8 cellular contexts compared by ENCODE assay signal in the genomic region with DNA sequence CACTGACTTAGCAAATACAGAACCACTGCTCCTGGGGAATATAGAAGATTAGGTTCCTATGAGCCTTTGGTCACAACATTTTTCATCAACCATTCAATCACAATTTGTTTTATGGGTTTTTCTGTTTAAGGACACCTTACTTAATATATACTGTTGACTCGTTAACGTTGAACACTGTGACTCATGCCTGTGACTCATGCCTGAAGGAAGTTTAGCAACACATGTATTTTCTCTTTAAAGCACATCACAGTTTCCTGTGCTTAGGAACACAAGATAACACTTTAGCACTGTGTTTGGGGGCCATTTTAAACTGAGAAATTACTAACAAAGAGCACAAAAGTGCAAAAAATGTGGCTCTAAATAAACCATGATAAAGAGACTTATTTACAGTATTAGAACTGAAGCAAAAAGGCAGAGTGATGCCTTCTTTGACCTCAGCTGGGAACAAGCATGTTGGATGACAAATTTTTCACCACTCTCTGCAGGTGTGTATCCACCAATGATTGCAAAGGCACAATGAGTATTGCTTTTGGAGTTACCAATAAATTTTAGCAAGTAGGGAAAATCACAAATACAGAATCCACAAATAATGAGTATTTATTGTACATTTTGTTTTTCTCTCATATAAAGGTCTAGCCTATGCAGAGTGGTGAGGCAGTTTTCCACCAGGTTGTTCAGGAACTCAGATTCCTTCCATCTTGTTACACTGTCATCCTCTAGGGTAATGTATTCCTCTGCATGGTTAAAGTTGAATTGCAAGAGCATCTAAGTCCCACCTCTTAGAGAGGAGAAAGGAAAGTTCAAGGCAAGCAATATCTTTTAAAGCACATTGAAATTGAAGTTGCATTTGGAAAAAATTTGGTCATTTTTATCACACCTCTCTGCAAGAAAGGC. TPM values are rescaled to one million over a fixed set of nuclear protein-coding genes. Genes with fewer than 3 reads are reported as not detected.
DNase-seq lines count a peak whose midpoint lies in the region; TF ChIP-seq lines count a peak whose summit lies in the region.

No MANE protein-coding gene starts in this region.

- H3K4me1 ChIP-seq in hepatocyte (ENCODE audit: insufficient read depth) (peaks cover 10% of the 10 kb centered on the region), HAP-1 (peaks cover 4% of the 10 kb centered on the region; the same call in 1 of the 2 replicates)

- H3K9me3 ChIP-seq in hepatocyte (ENCODE audit: low read depth): no peaks in the 10 kb centered on the region
- H3K9me3 ChIP-seq in HAP-1: no peaks in the 10 kb centered on the region

- H3K9me3 Mint-ChIP-seq in activated T-helper 2 cell treated with anti-CD3 and anti-CD28 coated beads, Interferon-gamma antibody, Interleukin-2, Interleukin-4, amounts not matched to agents 10 μg/mL and 5 μg/mL and 100 μg/mL, durations not matched to agents 14 hours and 24 hours and 36 hours: peaks cover 5% of the 10 kb centered on the region

- peak overlapping the region; percentile 65 for H3K27ac ChIP-seq in hepatocyte

- H3K36me3 Mint-ChIP-seq in activated T-helper 2 cell treated with anti-CD3 and anti-CD28 coated beads, Interferon-gamma antibody, Interleukin-2, Interleukin-4, amounts not matched to agents 10 μg/mL and 5 μg/mL and 100 μg/mL, durations not matched to agents 14 hours and 24 hours and 36 hours (ENCODE audit: low read depth): peaks cover 12% of the 10 kb centered on the region

- no peak overlapping the region for H2AFZ ChIP-seq in hepatocyte

- no peaks in the 10 kb centered on the region for H3K9me2 ChIP-seq in hepatocyte (replicated peaks; ENCODE audit: insufficient read depth)

- TF ChIP-seq CTCF in hepatocyte (IDR thresholded peaks at IDR 0.05; ENCODE audit: poor library complexity): no peak

- WGBS in hepatocyte (ENCODE audit: low lambda C conversion rate, missing lambda C conversion rate): 3% methylated on average over 2 of the region's 2 CpGs

- no peak overlapping the region for H3K4me3 Mint-ChIP-seq in activated T-helper 2 cell treated with anti-CD3 and anti-CD28 coated beads, Interferon-gamma antibody, Interleukin-2, Interleukin-4, amounts not matched to agents 10 μg/mL and 5 μg/mL and 100 μg/mL, durations not matched to agents 14 hours and 24 hours and 36 hours (ENCODE audit: low read depth)

- H3K36me3 ChIP-seq in hepatocyte (replicated peaks; ENCODE audit: insufficient read depth, low read depth): no peaks in the 10 kb centered on the region
- no peaks in the 10 kb centered on the region; the same call in 1 of the 2 replicates for H3K36me3 ChIP-seq in HAP-1 (replicated peaks)

- in situ Hi-C loops in HAP-1 (cut with MboI; ENCODE audit: low sequenced_read_pairs): loop anchor here (25.0 kb wide), 3 partner anchors 515 to 990 kb away; partner anchors contain the start of gene ANKRD1

- H3K4me1 Mint-ChIP-seq in activated T-helper 2 cell treated with anti-CD3 and anti-CD28 coated beads, Interferon-gamma antibody, Interleukin-2, Interleukin-4, amounts not matched to agents 10 μg/mL and 5 μg/mL and 100 μg/mL, durations not matched to agents 14 hours and 24 hours and 36 hours (ENCODE audit: low read depth): peaks cover 22% of the 10 kb centered on the region

- intact Hi-C loops in activated T-helper 2 cell treated with anti-CD3 and anti-CD28 coated beads, Interferon-gamma antibody, Interleukin-2, Interleukin-4, amounts not matched to agents 10 μg/mL and 5 μg/mL and 100 μg/mL, durations not matched to agents 14 hours and 24 hours and 36 hours (cut with micrococcal nuclease): loop anchor here (2.0 to 10.0 kb wide), 3 partner anchors 103 to 677 kb away; partner anchors contain the start of genes HECTD2, PCGF5 and TNKS2

- peak overlapping the region; percentile 91 for H3K27ac Mint-ChIP-seq in activated T-helper 2 cell treated with anti-CD3 and anti-CD28 coated beads, Interferon-gamma antibody, Interleukin-2, Interleukin-4, amounts not matched to agents 10 μg/mL and 5 μg/mL and 100 μg/mL, durations not matched to agents 14 hours and 24 hours and 36 hours

- H3K79me2 ChIP-seq in hepatocyte: no peaks in the 10 kb centered on the region

- H3K27me3 ChIP-seq in hepatocyte (no peaks in the 10 kb centered on the region), HAP-1 (ENCODE audit: low read depth) (no peaks in the 10 kb centered on the region)

- H4K20me1 ChIP-seq in hepatocyte (ENCODE audit: insufficient read depth, poor library complexity, severe bottlenecking): no peaks in the 10 kb centered on the region

- H3K4me3 ChIP-seq in hepatocyte (no peak overlapping the region), HAP-1 (no peak overlapping the region)

- no peak overlapping the region for H3K4me2 ChIP-seq in hepatocyte

- H3K27me3 Mint-ChIP-seq in activated T-helper 2 cell treated with anti-CD3 and anti-CD28 coated beads, Interferon-gamma antibody, Interleukin-2, Interleukin-4, amounts not matched to agents 10 μg/mL and 5 μg/mL and 100 μg/mL, durations not matched to agents 14 hours and 24 hours and 36 hours (ENCODE audit: low read depth): no peaks in the 10 kb centered on the region

- DNase-seq in EH (ENCODE audit: low read depth) (peak; percentile 93), NOMO-1 (lab: John Stamatoyannopoulos, UW; ENCODE audit: unreplicated experiment in 2 of 2) (peak; percentile 66 to 98), hepatocyte (ENCODE audit: low spot score) (peak; percentile 79), HAP-1 (ENCODE audit: low spot score in 2 of 2) (no peak), NCI-H2196 treated with DMSO at 0.1 percent for 48 hours (lab: John Stamatoyannopoulos, UW; ENCODE audit: unreplicated experiment) (no peak)
- peak; percentile 19 for DNase-seq in activated T-helper 2 cell treated with anti-CD3 and anti-CD28 coated beads, Interferon-gamma antibody, Interleukin-2, Interleukin-4, amounts not matched to agents 10 μg/mL and 5 μg/mL and 100 μg/mL, durations not matched to agents 14 hours and 24 hours and 36 hours (ENCODE audit: low spot score)
- peak; percentile 50 for DNase-seq in stimulated activated CD8-positive, alpha-beta memory T cell treated with anti-CD3 and anti-CD28 coated beads, Interleukin-12 subunit alpha, Interleukin-12 subunit beta, amount 100 ng/mL, for 1 hour (ENCODE audit: low read depth)
- DNase-seq in effector CD8-positive, alpha-beta T cell (lab: John Stamatoyannopoulos, UW): no peak

RNA-seq across cellular contexts. Expression of gene FGFBP3, which starts 7.3 kb away (rescaled TPM):
- 1.8 and 2.4 TPM in 2 replicates for total RNA-seq in activated T-helper 2 cell treated with anti-CD3 and anti-CD28 coated beads, Interferon-gamma antibody, Interleukin-2, Interleukin-4, amounts not matched to agents 10 μg/mL and 5 μg/mL and 100 μg/mL, durations not matched to agents 14 hours and 24 hours and 36 hours
- total RNA-seq in hepatocyte: 1.5 and 2.4 TPM in 2 replicates
- 2.6 and 5.6 TPM in 2 replicates for polyA plus RNA-seq in hepatocyte

RNA-seq across cellular contexts. Expression of gene BTAF1, which starts 21.5 kb away (rescaled TPM):
- total RNA-seq in activated T-helper 2 cell treated with anti-CD3 and anti-CD28 coated beads, Interferon-gamma antibody, Interleukin-2, Interleukin-4, amounts not matched to agents 10 μg/mL and 5 μg/mL and 100 μg/mL, durations not matched to agents 14 hours and 24 hours and 36 hours: 66.0 and 68.2 TPM in 2 replicates
- total RNA-seq in hepatocyte: 45.0 and 45.4 TPM in 2 replicates
- polyA plus RNA-seq in hepatocyte: 15.3 and 21.5 TPM in 2 replicates

Comparison
In these comparisons a context has a peak if more than half of its experiments do, and no peak if none do; other contexts are left out.
1. DNase-seq: peak in EH (single experiment), NOMO-1 (2 of 2), activated T-helper 2 cell treated with anti-CD3 and anti-CD28 coated beads, Interferon-gamma antibody, Interleukin-2, Interleukin-4, amounts not matched to agents 10 μg/mL and 5 μg/mL and 100 μg/mL, durations not matched to agents 14 hours and 24 hours and 36 hours (single experiment), hepatocyte (single experiment) and stimulated activated CD8-positive, alpha-beta memory T cell treated with anti-CD3 and anti-CD28 coated beads, Interleukin-12 subunit alpha, Interleukin-12 subunit beta, amount 100 ng/mL, for 1 hour (single experiment); none in HAP-1 (0 of 2), effector CD8-positive, alpha-beta T cell (single experiment) and NCI-H2196 treated with DMSO at 0.1 percent for 48 hours (single experiment).